ENCODE assay signal across 9 cellular contexts in genomic region chr1:41639332-41639936, GRCh38.
DNase-seq lines count a peak whose midpoint lies in the region; ATAC-seq and TF ChIP-seq lines count a peak whose summit lies in the region.
"Had no signal": no experiment of that assay in that cellular context is flagged by ENCODE, and none has a peak within 500 bp of the region (broad histone marks: within the 10 kb centered on the region; RNA-seq: fewer than 3 reads in every experiment).

No MANE protein-coding gene starts in this region.

- H3K9ac ChIP-seq in SU-DHL-6 (ENCODE audit: low read length) (no peak overlapping the region), skeletal muscle satellite cell (ENCODE audit: low read depth, low read length) (peak overlapping the region; percentile 9)

- H3K36me3 ChIP-seq in SU-DHL-6 (ENCODE audit: low read length) (no peaks in the 10 kb centered on the region), skeletal muscle satellite cell (ENCODE audit: insufficient read depth, low read length) (no peaks in the 10 kb centered on the region), H7 (replicated peaks; ENCODE audit: control insufficient read depth, insufficient read depth, low read length) (no peaks in the 10 kb centered on the region)

- no peak for TF ChIP-seq CTCF in SU-DHL-6 (IDR thresholded peaks at IDR 0.05; ENCODE audit: insufficient read depth, low read length, poor library complexity, severe bottlenecking)
- no peak for TF ChIP-seq CTCF in coronary artery (IDR thresholded peaks at IDR 0.05)

- H3K9me3 ChIP-seq in SU-DHL-6 (ENCODE audit: insufficient read depth, low read length) = no peaks in the 10 kb centered on the region
- no peaks in the 10 kb centered on the region for H3K9me3 ChIP-seq in skeletal muscle satellite cell (replicated peaks; ENCODE audit: low read length)

- ATAC-seq in GM18858 (IDR thresholded peaks at IDR 0.05; ENCODE audit: unreplicated experiment) = no peak

- DNase-seq in GM04504 (ENCODE audit: low read depth) (peak; percentile 57), coronary artery (ENCODE audit: low spot score) (peak; percentile 58), H7 (no peak), GF-D8 (lab: John Stamatoyannopoulos, UW) (no peak), SIG-M5 treated with dmso at 0.1 percent for 504 hours (lab: John Stamatoyannopoulos, UW; ENCODE audit: unreplicated experiment) (no peak)
- DNase-seq: NCI-H1417 treated with DMSO at 0.1 percent for 48 hours had no signal

- no peaks in the 10 kb centered on the region for H3K27me3 ChIP-seq in SU-DHL-6 (ENCODE audit: low read length)
- H3K27me3 ChIP-seq in skeletal muscle satellite cell (ENCODE audit: control insufficient read depth, insufficient read depth, low read length) = no peaks in the 10 kb centered on the region
- no peaks in the 10 kb centered on the region for H3K27me3 ChIP-seq in H7 (ENCODE audit: control insufficient read depth, insufficient read depth, low read length)

- H3K27ac ChIP-seq in SU-DHL-6 (ENCODE audit: low read depth, low read length) = 0 out of 2 replicates have a peak overlapping the region, but pooled peaks have one; percentile 15
- H3K27ac ChIP-seq in coronary artery = no peak overlapping the region

- no peaks in the 10 kb centered on the region for H3K9me2 ChIP-seq in SU-DHL-6 (replicated peaks; ENCODE audit: insufficient read depth, low read length)

- H3K4me3 ChIP-seq in SU-DHL-6 (ENCODE audit: insufficient read depth, low read length, poor library complexity, severe bottlenecking) (no peak overlapping the region), coronary artery (no peak overlapping the region), skeletal muscle satellite cell (ENCODE audit: low read length) (peak overlapping the region; percentile 27), H7 (ENCODE audit: insufficient read depth, low read depth, low read length) (no peak overlapping the region)

- peaks cover 17% of the 10 kb centered on the region for H3K4me1 ChIP-seq in skeletal muscle satellite cell (ENCODE audit: control insufficient read depth, insufficient read depth, low read length)

- no peak overlapping the region for H2AFZ ChIP-seq in SU-DHL-6 (ENCODE audit: low read depth, low read length, severe bottlenecking)

- H3K79me2 ChIP-seq in SU-DHL-6 (ENCODE audit: insufficient read depth, low read length) = no peaks in the 10 kb centered on the region

- H3K4me2 ChIP-seq in SU-DHL-6 (ENCODE audit: low read depth, low read length, poor library complexity, severe bottlenecking) (no peak overlapping the region), skeletal muscle satellite cell (ENCODE audit: low read length) (peak overlapping the region; percentile 55)

- H4K20me1 ChIP-seq in SU-DHL-6 (ENCODE audit: low read depth, low read length) = 0 out of 2 replicates have a peak, but pooled peaks cover 6% of the 10 kb centered on the region

- peaks cover 6% of the 10 kb centered on the region; the same call in 1 of the 2 replicates for H3F3A ChIP-seq in SU-DHL-6 (ENCODE audit: insufficient read depth)

Comparison
In these comparisons a context has a peak if more than half of its experiments do, and no peak if none do; other contexts are left out.
1. DNase-seq: peak in GM04504 (single experiment) and coronary artery (single experiment); none in H7 (single experiment), GF-D8 (single experiment) and SIG-M5 treated with dmso at 0.1 percent for 504 hours (single experiment).